8 cellular contexts compared by ENCODE assay signal in genomic region chr1:161159915-161160248, GRCh38. TPM values are rescaled to one million over a fixed set of nuclear protein-coding genes. Genes with fewer than 3 reads are reported as not detected.
A peak's percentile ranks its signal among the peaks of the same experiment; 100 is the strongest.
DNase-seq lines count a peak whose midpoint lies in the region; ATAC-seq and FAIRE-seq lines count a peak whose summit lies in the region.

No MANE protein-coding gene starts in this region.

- no peak for DNase-seq in activated T-helper 1 cell treated with anti-CD3 and anti-CD28 coated beads, Interleukin-12 subunit alpha, Interleukin-12 subunit beta, Interleukin-2, Interleukin-4 antibody, amounts not matched to agents 30 ng/mL and 10 ng/mL and 1 ng/mL, durations not matched to agents 14 hours and 24 hours and 36 hours (ENCODE audit: low spot score)
- no peak for DNase-seq in stimulated activated naive CD8-positive, alpha-beta T cell treated with anti-CD3 and anti-CD28 coated beads, Interleukin-15, amount 100 ng/mL, for 72 hours
- DNase-seq in kidney tubule cell (ENCODE audit: low spot score) (no peak), T1000 (lab: John Stamatoyannopoulos, UW) (no peak), frontal cortex (ENCODE audit: low spot score in 2 of 2) (no peak)
- no peak for DNase-seq in activated CD4-positive, alpha-beta T cell treated with anti-CD3 and anti-CD28 coated beads for 48 hours

- peak overlapping the region; percentile 65 for H3K27ac Mint-ChIP-seq in activated T-helper 1 cell treated with anti-CD3 and anti-CD28 coated beads, Interleukin-12 subunit alpha, Interleukin-12 subunit beta, Interleukin-2, Interleukin-4 antibody, amounts not matched to agents 30 ng/mL and 10 ng/mL and 1 ng/mL, durations not matched to agents 14 hours and 24 hours and 36 hours
- peak overlapping the region; percentile 94 to 97 for H3K27ac Mint-ChIP-seq in stimulated activated naive CD8-positive, alpha-beta T cell treated with anti-CD3 and anti-CD28 coated beads, Interleukin-15, amount 100 ng/mL, for 72 hours

- peaks cover 64% of the 10 kb centered on the region for H3K4me1 Mint-ChIP-seq in activated T-helper 1 cell treated with anti-CD3 and anti-CD28 coated beads, Interleukin-12 subunit alpha, Interleukin-12 subunit beta, Interleukin-2, Interleukin-4 antibody, amounts not matched to agents 30 ng/mL and 10 ng/mL and 1 ng/mL, durations not matched to agents 14 hours and 24 hours and 36 hours (ENCODE audit: low read depth)
- peaks cover 79% of the 10 kb centered on the region for H3K4me1 Mint-ChIP-seq in stimulated activated naive CD8-positive, alpha-beta T cell treated with anti-CD3 and anti-CD28 coated beads, Interleukin-15, amount 100 ng/mL, for 72 hours

- H3K27ac ChIP-seq in iPS-18a (ENCODE audit: low read length), result peak overlapping the region; percentile 77

- no peaks in the 10 kb centered on the region for H3K27me3 ChIP-seq in iPS-18a (ENCODE audit: control insufficient read depth, insufficient read depth, low read length)

- H3K4me3 Mint-ChIP-seq in activated T-helper 1 cell treated with anti-CD3 and anti-CD28 coated beads, Interleukin-12 subunit alpha, Interleukin-12 subunit beta, Interleukin-2, Interleukin-4 antibody, amounts not matched to agents 30 ng/mL and 10 ng/mL and 1 ng/mL, durations not matched to agents 14 hours and 24 hours and 36 hours, result peak overlapping the region; percentile 88
- H3K4me3 Mint-ChIP-seq in stimulated activated naive CD8-positive, alpha-beta T cell treated with anti-CD3 and anti-CD28 coated beads, Interleukin-15, amount 100 ng/mL, for 72 hours, result peak overlapping the region; percentile 90 to 94

- peak; percentile 2 for ATAC-seq in HG02588 (IDR thresholded peaks at IDR 0.05; ENCODE audit: unreplicated experiment)
- no peak for ATAC-seq in stimulated activated naive CD8-positive, alpha-beta T cell treated with anti-CD3 and anti-CD28 coated beads, Interleukin-15, amount 100 ng/mL, for 72 hours

- peak overlapping the region; percentile 62 for H3K4me3 ChIP-seq in iPS-18a (ENCODE audit: low read length)

- intact Hi-C loops in activated T-helper 1 cell treated with anti-CD3 and anti-CD28 coated beads, Interleukin-12 subunit alpha, Interleukin-12 subunit beta, Interleukin-2, Interleukin-4 antibody, amounts not matched to agents 30 ng/mL and 10 ng/mL and 1 ng/mL, durations not matched to agents 14 hours and 24 hours and 36 hours (cut with micrococcal nuclease), result loop anchor here (1.0 to 2.0 kb wide), 5 partner anchors 17 to 115 kb away; partner anchors contain the start of genes B4GALT3, DEDD, NDUFS2 and TOMM40L

- peaks cover 23% of the 10 kb centered on the region for H3K36me3 ChIP-seq in iPS-18a (ENCODE audit: control insufficient read depth, low read depth, low read length)

- H3K9me3 ChIP-seq in iPS-18a (ENCODE audit: control insufficient read depth, low read depth, low read length), result no peaks in the 10 kb centered on the region

- H3K9me3 Mint-ChIP-seq in activated T-helper 1 cell treated with anti-CD3 and anti-CD28 coated beads, Interleukin-12 subunit alpha, Interleukin-12 subunit beta, Interleukin-2, Interleukin-4 antibody, amounts not matched to agents 30 ng/mL and 10 ng/mL and 1 ng/mL, durations not matched to agents 14 hours and 24 hours and 36 hours, result no peaks in the 10 kb centered on the region
- no peaks in the 10 kb centered on the region for H3K9me3 Mint-ChIP-seq in stimulated activated naive CD8-positive, alpha-beta T cell treated with anti-CD3 and anti-CD28 coated beads, Interleukin-15, amount 100 ng/mL, for 72 hours

- H3K9ac ChIP-seq in iPS-18a (ENCODE audit: low read length), result peak overlapping the region; percentile 85

- peaks cover 51% of the 10 kb centered on the region for H3K36me3 Mint-ChIP-seq in activated T-helper 1 cell treated with anti-CD3 and anti-CD28 coated beads, Interleukin-12 subunit alpha, Interleukin-12 subunit beta, Interleukin-2, Interleukin-4 antibody, amounts not matched to agents 30 ng/mL and 10 ng/mL and 1 ng/mL, durations not matched to agents 14 hours and 24 hours and 36 hours (ENCODE audit: low read depth)

- H3K27me3 Mint-ChIP-seq in activated T-helper 1 cell treated with anti-CD3 and anti-CD28 coated beads, Interleukin-12 subunit alpha, Interleukin-12 subunit beta, Interleukin-2, Interleukin-4 antibody, amounts not matched to agents 30 ng/mL and 10 ng/mL and 1 ng/mL, durations not matched to agents 14 hours and 24 hours and 36 hours (ENCODE audit: insufficient read depth), result no peaks in the 10 kb centered on the region
- no peaks in the 10 kb centered on the region for H3K27me3 Mint-ChIP-seq in stimulated activated naive CD8-positive, alpha-beta T cell treated with anti-CD3 and anti-CD28 coated beads, Interleukin-15, amount 100 ng/mL, for 72 hours

- peaks cover 9% of the 10 kb centered on the region for H3K4me1 ChIP-seq in iPS-18a (ENCODE audit: control insufficient read depth, low read depth, low read length)

- FAIRE-seq in frontal cortex (lab: Jason Lieb, UNC), result no peak

RNA-seq across cellular contexts. Expression of gene USP21, which starts 0.6 kb away (rescaled TPM):
- total RNA-seq in activated T-helper 1 cell treated with anti-CD3 and anti-CD28 coated beads, Interleukin-12 subunit alpha, Interleukin-12 subunit beta, Interleukin-2, Interleukin-4 antibody, amounts not matched to agents 30 ng/mL and 10 ng/mL and 1 ng/mL, durations not matched to agents 14 hours and 24 hours and 36 hours, result 32.9 and 38.2 TPM in 2 replicates
- 8.2 TPM for total RNA-seq in frontal cortex

RNA-seq across cellular contexts. Expression of gene UFC1, which starts 6.1 kb away (rescaled TPM):
- 86.3 and 94.5 TPM in 2 replicates for total RNA-seq in activated T-helper 1 cell treated with anti-CD3 and anti-CD28 coated beads, Interleukin-12 subunit alpha, Interleukin-12 subunit beta, Interleukin-2, Interleukin-4 antibody, amounts not matched to agents 30 ng/mL and 10 ng/mL and 1 ng/mL, durations not matched to agents 14 hours and 24 hours and 36 hours
- 138 TPM for total RNA-seq in frontal cortex

RNA-seq across cellular contexts. Expression of gene PPOX, which starts 6.3 kb away (rescaled TPM):
- 25.1 and 26.0 TPM in 2 replicates for total RNA-seq in activated T-helper 1 cell treated with anti-CD3 and anti-CD28 coated beads, Interleukin-12 subunit alpha, Interleukin-12 subunit beta, Interleukin-2, Interleukin-4 antibody, amounts not matched to agents 30 ng/mL and 10 ng/mL and 1 ng/mL, durations not matched to agents 14 hours and 24 hours and 36 hours
- total RNA-seq in frontal cortex, result 26.5 TPM

RNA-seq across cellular contexts. Expression of gene B4GALT3, which starts 17.4 kb away (rescaled TPM):
- 66.4 and 68.2 TPM in 2 replicates for total RNA-seq in activated T-helper 1 cell treated with anti-CD3 and anti-CD28 coated beads, Interleukin-12 subunit alpha, Interleukin-12 subunit beta, Interleukin-2, Interleukin-4 antibody, amounts not matched to agents 30 ng/mL and 10 ng/mL and 1 ng/mL, durations not matched to agents 14 hours and 24 hours and 36 hours
- total RNA-seq in frontal cortex, result 16.3 TPM

RNA-seq across cellular contexts. Expression of gene DEDD, which starts 27.4 kb away (rescaled TPM):
- total RNA-seq in activated T-helper 1 cell treated with anti-CD3 and anti-CD28 coated beads, Interleukin-12 subunit alpha, Interleukin-12 subunit beta, Interleukin-2, Interleukin-4 antibody, amounts not matched to agents 30 ng/mL and 10 ng/mL and 1 ng/mL, durations not matched to agents 14 hours and 24 hours and 36 hours, result 44.5 and 48.0 TPM in 2 replicates
- 21.6 TPM for total RNA-seq in frontal cortex
